In the genomic region with DNA sequence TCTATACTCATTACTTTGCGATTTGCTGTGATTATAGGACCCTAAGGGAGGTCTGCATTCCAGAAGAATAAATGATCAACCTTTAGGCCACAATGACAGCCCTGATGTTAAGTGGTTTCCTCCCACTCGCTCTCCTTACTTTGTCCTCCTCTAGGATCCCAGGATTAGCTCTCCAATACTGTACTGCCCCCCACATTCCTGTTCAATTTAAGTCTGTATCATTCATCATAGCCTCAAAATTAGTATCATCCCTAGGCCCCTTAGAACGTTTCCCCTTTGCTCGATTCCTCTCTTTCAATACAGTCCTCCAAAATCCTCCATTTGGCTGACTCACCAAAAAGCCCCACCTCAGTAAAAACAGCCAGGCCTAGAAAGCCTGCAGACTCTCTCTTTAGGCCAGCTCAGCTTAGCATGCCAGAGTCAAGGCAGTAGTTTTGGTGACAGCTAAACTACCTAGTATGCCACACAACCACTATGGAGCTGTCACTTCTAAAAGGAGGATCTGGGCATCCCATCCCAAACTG, we compare ENCODE assay signal across 8 cellular contexts. TPM values are rescaled to one million over a fixed set of nuclear protein-coding genes. Genes with fewer than 3 reads are reported as not detected.
DNase-seq lines count a peak whose midpoint lies in the region; ATAC-seq and TF ChIP-seq lines count a peak whose summit lies in the region.

No MANE protein-coding gene starts in this region.

- ATAC-seq in HG03439 (IDR thresholded peaks at IDR 0.05; ENCODE audit: unreplicated experiment) (peak; percentile 48), HG03095 (IDR thresholded peaks at IDR 0.05; ENCODE audit: unreplicated experiment) (no peak)
- peak; percentile 86 for ATAC-seq in activated naive CD8-positive, alpha-beta T cell treated with anti-CD3 and anti-CD28 coated beads, Interleukin-2, amount 50 U/mL, for 24 hours

- peaks cover 81% of the 10 kb centered on the region for H3K4me1 Mint-ChIP-seq in activated naive CD8-positive, alpha-beta T cell treated with anti-CD3 and anti-CD28 coated beads, Interleukin-2, amount 50 U/mL, for 24 hours
- H3K4me1 Mint-ChIP-seq in mesothelial cell of epicardium: peaks cover 48% of the 10 kb centered on the region

- no peaks in the 10 kb centered on the region for H3K9me3 Mint-ChIP-seq in activated naive CD8-positive, alpha-beta T cell treated with anti-CD3 and anti-CD28 coated beads, Interleukin-2, amount 50 U/mL, for 24 hours
- H3K9me3 Mint-ChIP-seq in mesothelial cell of epicardium: peaks cover 3% of the 10 kb centered on the region

- peak overlapping the region; percentile 87 for H3K27ac Mint-ChIP-seq in activated naive CD8-positive, alpha-beta T cell treated with anti-CD3 and anti-CD28 coated beads, Interleukin-2, amount 50 U/mL, for 24 hours
- H3K27ac Mint-ChIP-seq in mesothelial cell of epicardium: peak overlapping the region; percentile 92

- CTCF ChIA-PET in RWPE1 (lab: Yijun Ruan, JAX): no interaction called here

- DNase-seq in EL (peak; percentile 96), mesothelial cell of epicardium (ENCODE audit: low spot score in 2 of 2, unreplicated experiment in 2 of 2) (no peak), RWPE1 (ENCODE audit: low spot score) (no peak), midbrain (lab: John Stamatoyannopoulos, UW) (no peak), NCI-H510A (lab: John Stamatoyannopoulos, UW) (no peak)
- peak; percentile 34 for DNase-seq in activated naive CD8-positive, alpha-beta T cell treated with anti-CD3 and anti-CD28 coated beads, Interleukin-2, amount 50 U/mL, for 24 hours

- H3K27ac ChIP-seq in RWPE1: no peak overlapping the region

- TF ChIP-seq CTCF in mesothelial cell of epicardium (IDR thresholded peaks at IDR 0.05; ENCODE audit: unreplicated experiment) (no peak), RWPE1 (conservative IDR thresholded peaks at IDR 0.05; ENCODE audit: low read depth) (no peak)

- POLR2A ChIA-PET in RWPE1 (lab: Yijun Ruan, JAX; ENCODE audit: low non-redundant PET): interaction anchor here (0.7 kb wide), 1 partner anchor 20 kb away, joined by 3 read pairs; no protein-coding TSS in a partner anchor

- H3K36me3 Mint-ChIP-seq in activated naive CD8-positive, alpha-beta T cell treated with anti-CD3 and anti-CD28 coated beads, Interleukin-2, amount 50 U/mL, for 24 hours (ENCODE audit: low read depth): peaks cover 36% of the 10 kb centered on the region
- peaks cover 18% of the 10 kb centered on the region for H3K36me3 Mint-ChIP-seq in mesothelial cell of epicardium

- H3K27me3 Mint-ChIP-seq in activated naive CD8-positive, alpha-beta T cell treated with anti-CD3 and anti-CD28 coated beads, Interleukin-2, amount 50 U/mL, for 24 hours: no peaks in the 10 kb centered on the region
- no peaks in the 10 kb centered on the region for H3K27me3 Mint-ChIP-seq in mesothelial cell of epicardium (ENCODE audit: low read depth)

- H3K4me3 Mint-ChIP-seq in activated naive CD8-positive, alpha-beta T cell treated with anti-CD3 and anti-CD28 coated beads, Interleukin-2, amount 50 U/mL, for 24 hours: peak overlapping the region; percentile 48
- no peak overlapping the region for H3K4me3 Mint-ChIP-seq in mesothelial cell of epicardium

RNA-seq across cellular contexts. Expression of a gene that starts 24.4 kb away (rescaled TPM):
- 88.8 to 93.1 TPM (median 91.4 TPM) in 3 replicates for total RNA-seq in mesothelial cell of epicardium

Comparison
In these comparisons a context has a peak if more than half of its experiments do, and no peak if none do; other contexts are left out.
1. DNase-seq: peak in EL (single experiment) and activated naive CD8-positive, alpha-beta T cell treated with anti-CD3 and anti-CD28 coated beads, Interleukin-2, amount 50 U/mL, for 24 hours (single experiment); none in mesothelial cell of epicardium (0 of 2), RWPE1 (single experiment), midbrain (single experiment) and NCI-H510A (single experiment).